ENCODE assay signal across 8 cellular contexts in the genomic region with DNA sequence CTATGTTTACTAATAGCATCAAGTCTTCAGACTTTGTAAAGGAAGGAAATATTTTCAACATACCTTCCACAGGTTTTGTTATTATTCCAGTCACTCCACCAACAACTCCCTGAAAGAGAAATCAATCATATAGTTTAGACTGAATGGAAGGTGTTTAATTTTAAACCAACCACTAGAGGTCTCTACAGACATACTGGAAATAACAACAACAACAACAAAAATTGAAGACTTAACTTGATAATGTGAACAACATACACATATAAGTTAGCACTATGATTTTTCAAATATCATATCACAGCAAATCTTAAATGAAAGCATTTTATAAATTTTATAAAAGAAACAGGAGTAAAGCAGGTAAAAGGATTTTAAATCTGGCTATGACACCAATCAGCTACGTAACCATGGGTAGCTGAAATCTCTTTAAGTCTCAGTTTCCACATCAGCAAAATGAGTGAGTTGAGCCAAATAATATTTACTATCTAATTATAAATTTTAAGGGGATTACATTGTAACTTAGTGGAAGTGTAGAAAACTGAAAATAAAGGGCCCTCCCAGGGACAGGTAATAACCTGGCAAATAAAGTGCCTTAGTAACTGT.
DNase-seq lines count a peak whose midpoint lies in the region; ATAC-seq and TF ChIP-seq lines count a peak whose summit lies in the region.

No MANE protein-coding gene starts in this region.

- no peaks in the 10 kb centered on the region for H4K20me1 ChIP-seq in OCI-LY3 (ENCODE audit: insufficient read depth, low read length)

- H3K27ac ChIP-seq in OCI-LY3 (ENCODE audit: low read length) (no peak overlapping the region), esophagus squamous epithelium (no peak overlapping the region), spleen (no peak overlapping the region)

- ATAC-seq in HG02840 (IDR thresholded peaks at IDR 0.05; ENCODE audit: low FRiP score, unreplicated experiment) = no peak
- no peak for ATAC-seq in HG02763 (IDR thresholded peaks at IDR 0.05; ENCODE audit: unreplicated experiment)

- H3K4me2 ChIP-seq in OCI-LY3 (ENCODE audit: low read length) = no peak overlapping the region

- no peaks in the 10 kb centered on the region for H3K79me2 ChIP-seq in OCI-LY3 (ENCODE audit: low read length)

- TF ChIP-seq CTCF in GM12875 (IDR thresholded peaks at IDR 0.05; ENCODE audit: borderline replicate concordance, insufficient read depth, low read depth, low read length) = 0 out of 2 replicates have a peak, but pooled peaks have one; percentile 8
- peak; percentile 72 for TF ChIP-seq CTCF in OCI-LY3 (IDR thresholded peaks at IDR 0.05; ENCODE audit: low read depth, low read length)
- TF ChIP-seq CTCF in esophagus squamous epithelium (IDR thresholded peaks at IDR 0.05) = peak; percentile 17 to 75 (median 46)
- peak in 8 of 11 experiments; percentile 11 to 52 (median 45) for TF ChIP-seq CTCF in spleen (IDR thresholded peaks at IDR 0.05 in 8 of 11, conservative IDR thresholded peaks at IDR 0.05 in 3 of 11)

- H3K4me3 ChIP-seq in GM12875 (ENCODE audit: low read depth, low read length) (no peak overlapping the region), OCI-LY3 (ENCODE audit: low read length) (no peak overlapping the region), esophagus squamous epithelium (no peak overlapping the region), spleen (no peak overlapping the region)

- WGBS in esophagus squamous epithelium, 2 donors = 88 to 92% methylated on average over 1 of the region's 1 CpG
- 94 to 100% (median 98%) methylated on average over 1 of the region's 1 CpG for WGBS in spleen, 5 donors

- no peaks in the 10 kb centered on the region for H3K27me3 ChIP-seq in OCI-LY3 (ENCODE audit: low read depth, low read length)
- no peaks in the 10 kb centered on the region for H3K27me3 ChIP-seq in esophagus squamous epithelium
- no peaks in the 10 kb centered on the region for H3K27me3 ChIP-seq in spleen (replicated peaks in 1 of 7)

- H2AFZ ChIP-seq in OCI-LY3 (ENCODE audit: low read depth, low read length) = no peak overlapping the region

- H3K36me3 ChIP-seq in OCI-LY3 (replicated peaks; ENCODE audit: low read depth, low read length) = peaks cover 37% of the 10 kb centered on the region
- peaks cover 0 to 54% (median 0%) of the 10 kb centered on the region in 3 donors for H3K36me3 ChIP-seq in esophagus squamous epithelium
- peaks cover 0 to 100% (median 46%) of the 10 kb centered on the region in 6 donors for H3K36me3 ChIP-seq in spleen

- H3K9me3 ChIP-seq in OCI-LY3 (ENCODE audit: insufficient read depth, low read length) (no peaks in the 10 kb centered on the region), esophagus squamous epithelium (no peaks in the 10 kb centered on the region), spleen (no peaks in the 10 kb centered on the region)

- H3K9ac ChIP-seq in OCI-LY3 (ENCODE audit: low read length) = no peak overlapping the region

- H3K4me1 ChIP-seq in OCI-LY3 (ENCODE audit: low read length) = no peaks in the 10 kb centered on the region
- no peaks in the 10 kb centered on the region for H3K4me1 ChIP-seq in esophagus squamous epithelium
- no peaks in the 10 kb centered on the region for H3K4me1 ChIP-seq in spleen

- DNase-seq in 8988T (peak; percentile 5), esophagus squamous epithelium (lab: John Stamatoyannopoulos, UW) (no peak), spleen (no peak)
- DNase-seq in activated CD4-positive, CD25-positive, alpha-beta regulatory T cell treated with anti-CD3 and anti-CD28 coated beads, Interleukin-2, amount 50 U/mL, for 72 hours = no peak

- TF ChIP-seq POLR2A in esophagus squamous epithelium (IDR thresholded peaks at IDR 0.05) = no peak
- no peak for TF ChIP-seq POLR2A in spleen (IDR thresholded peaks at IDR 0.05)

- intact Hi-C loops in esophagus squamous epithelium (cut with DNase I) = loop anchor here (10.0 kb wide), 1 partner anchor 193 kb away; the partner anchor contains the start of genes C2CD4A and VPS13C
- intact Hi-C loops in spleen (cut with DNase I; ENCODE audit: low total_unique reads) = no loop called here

Comparison
In these comparisons a context has a peak if more than half of its experiments do, and no peak if none do; other contexts are left out.
1. CTCF ChIP-seq: peak in every context shown above with its lines; median percentile 72 in OCI-LY3; 46 in esophagus squamous epithelium; 45 in spleen; 8 in GM12875.